In genomic region chr1:62234709-62235108, GRCh38 we compare ENCODE assay signal across 17 cellular contexts. TPM values are rescaled to one million over a fixed set of nuclear protein-coding genes. Genes with fewer than 3 reads are reported as not detected.
"Had no signal": no experiment of that assay in that cellular context is flagged by ENCODE, and none has a peak within 500 bp of the region (broad histone marks: within the 10 kb centered on the region; RNA-seq: fewer than 3 reads in every experiment).

No MANE protein-coding gene starts in this region.

- H3K4me3 ChIP-seq: ascending aorta, cardiac muscle cell, dorsolateral prefrontal cortex, right atrium auricular region, upper lobe of left lung had no signal

- ATAC-seq: activated T-helper 17 cell treated with anti-CD3 and anti-CD28 coated beads, Interleukin-2, amount 50 U/mL, for 72 hours; natural killer cell; stimulated activated naive CD8-positive, alpha-beta T cell treated with anti-CD3 and anti-CD28 coated beads, Interleukin-15, amount 100 ng/mL, for 72 hours had no signal

- DNase-seq: activated CD4-positive, alpha-beta T cell treated with anti-CD3 and anti-CD28 coated beads, Interleukin-2, amount 50 U/mL, for 1 hour; activated naive CD4-positive, alpha-beta T cell treated with anti-CD3 and anti-CD28 coated beads, Interleukin-2, amount 10 ng/mL, durations not matched to agents 7 days and 5 days; activated T-cell treated with anti-CD3 and anti-CD28 coated beads for 4 hours; dorsolateral prefrontal cortex; endodermal cell; glutamatergic neuron; hypothalamus; mesendoderm; natural killer cell; occipital lobe; stimulated activated naive CD8-positive, alpha-beta T cell treated with anti-CD3 and anti-CD28 coated beads, Interleukin-15, amount 100 ng/mL, for 72 hours; SW 1271; upper lobe of left lung had no signal

- H3K27ac ChIP-seq: ascending aorta, cardiac muscle cell, dorsolateral prefrontal cortex, right atrium auricular region, upper lobe of left lung had no signal

- H3K9me3 ChIP-seq: ascending aorta, right atrium auricular region, upper lobe of left lung had no signal

- H3K27me3 ChIP-seq: ascending aorta, cardiac muscle cell, right atrium auricular region, upper lobe of left lung had no signal

- H3K4me1 ChIP-seq: ascending aorta, right atrium auricular region, upper lobe of left lung had no signal

RNA-seq across cellular contexts. Expression of gene L1TD1, which starts 40.1 kb away (rescaled TPM):
- total RNA-seq: activated T-helper 17 cell treated with anti-CD3 and anti-CD28 coated beads, Interleukin-2, amount 50 U/mL, for 72 hours; ascending aorta; occipital lobe; right atrium auricular region had no signal
- polyA plus RNA-seq: cardiac muscle cell had no signal
